ENCODE assay signal across 13 cellular contexts in genomic region chr11:113184498-113184897, GRCh38.
DNase-seq lines count a peak whose midpoint lies in the region; ATAC-seq and TF ChIP-seq lines count a peak whose summit lies in the region.
"Had no signal": no experiment of that assay in that cellular context is flagged by ENCODE, and none has a peak within 500 bp of the region (broad histone marks: within the 10 kb centered on the region; RNA-seq: fewer than 3 reads in every experiment).

No MANE protein-coding gene starts in this region.

- DNase-seq in EL (peak; percentile 90), NOMO-1 (lab: John Stamatoyannopoulos, UW; ENCODE audit: unreplicated experiment in 2 of 2) (peak; percentile 11 to 49), cardiac fibroblast (ENCODE audit: low read depth in 2 of 2) (peak; percentile 83 to 95), myocyte (ENCODE audit: low read depth) (peak; percentile 66)
- DNase-seq: anterior cingulate cortex, esophagus squamous epithelium, NCI-H446 treated with DMSO at 0.1 percent for 48 hours, T-cell had no signal

- TF ChIP-seq CTCF in cardiac fibroblast (IDR thresholded peaks at IDR 0.05; ENCODE audit: low read depth, low read length), result no peak

- ATAC-seq in HG03139 (IDR thresholded peaks at IDR 0.05; ENCODE audit: unreplicated experiment), result no peak
- ATAC-seq in HG03460 (IDR thresholded peaks at IDR 0.05; ENCODE audit: unreplicated experiment), result no peak
- ATAC-seq in GM21786 (IDR thresholded peaks at IDR 0.05; ENCODE audit: unreplicated experiment), result no peak
- no peak for ATAC-seq in GM18909 (IDR thresholded peaks at IDR 0.05; ENCODE audit: poor library complexity, unreplicated experiment)
- ATAC-seq: T-cell had no signal

- H3K4me3 ChIP-seq in cardiac fibroblast (replicated peaks in 1 of 2; ENCODE audit: low read depth in 2 of 2, low read length in 2 of 2), result no peak overlapping the region
- H3K4me3 ChIP-seq: esophagus squamous epithelium, lung had no signal

Comparison
In these comparisons a context has a peak if more than half of its experiments do, and no peak if none do; other contexts are left out.
1. DNase-seq: peak in every context shown above with its lines; median percentile 90 in EL; 89 in cardiac fibroblast; 66 in myocyte; 30 in NOMO-1.